In genomic region chr19:33767898-33768413, GRCh38 we compare ENCODE assay signal across 11 cellular contexts. TPM values are rescaled to one million over a fixed set of nuclear protein-coding genes. Genes with fewer than 3 reads are reported as not detected.
A peak's percentile ranks its signal among the peaks of the same experiment; 100 is the strongest.
DNase-seq lines count a peak whose midpoint lies in the region; ATAC-seq, FAIRE-seq and TF ChIP-seq lines count a peak whose summit lies in the region.
"Had no signal": no experiment of that assay in that cellular context is flagged by ENCODE, and none has a peak within 500 bp of the region (broad histone marks: within the 10 kb centered on the region; RNA-seq: fewer than 3 reads in every experiment).

No MANE protein-coding gene starts in this region.

- no peak overlapping the region for H3K27ac Mint-ChIP-seq in WTC11

- POLR2A ChIA-PET in WTC11 (lab: Charles Lee), result interaction anchor here (1.0 kb wide), 1 partner anchor 246 kb away, joined by 3 read pairs; no protein-coding TSS in a partner anchor

- H3K4me3 ChIP-seq in keratinocyte (ENCODE audit: control insufficient read depth in 2 of 3, extremely low read depth in 1 of 3, insufficient read depth in 2 of 3, low read depth in 1 of 3, low read length in 3 of 3), result no peak overlapping the region
- H3K4me3 ChIP-seq: body of pancreas, SJSA1 had no signal

- peaks cover 11% of the 10 kb centered on the region for H3K4me1 Mint-ChIP-seq in WTC11

- H3K27me3 ChIP-seq in keratinocyte (ENCODE audit: control insufficient read depth, extremely low read depth, insufficient read depth, low read length), result no peaks in the 10 kb centered on the region
- H3K27me3 ChIP-seq: body of pancreas had no signal

- CTCF ChIA-PET in WTC11 (lab: Charles Lee), result interaction anchor here (0.6 to 5.5 kb wide), 35 partner anchors 10 to 545 kb away, joined by 3 to 70 read pairs (median 5); partner anchors contain the start of genes CEBPG, PEPD and SLC7A10

- H3K4me1 ChIP-seq in keratinocyte (ENCODE audit: control insufficient read depth, extremely low read depth, insufficient read depth, low read length), result no peaks in the 10 kb centered on the region
- H3K4me1 ChIP-seq: body of pancreas, SJSA1 had no signal

- TF ChIP-seq CTCF in WTC11 (IDR thresholded peaks at IDR 0.05) (no peak), keratinocyte (optimal IDR thresholded peaks at IDR 0.05 in 1 of 3, IDR thresholded peaks at IDR 0.05 in 1 of 3, conservative IDR thresholded peaks at IDR 0.05 in 1 of 3; ENCODE audit: extremely low read depth in 1 of 3, insufficient read depth in 2 of 3, low read length in 3 of 3) (peak in 2 of 3 experiments; percentile 24 to 43)

- H3K9ac ChIP-seq in keratinocyte (ENCODE audit: control insufficient read depth, extremely low read depth, insufficient read depth, low read length), result no peak overlapping the region

- ATAC-seq in WTC11 (peak; percentile 78), GM18502 (IDR thresholded peaks at IDR 0.05; ENCODE audit: poor library complexity, unreplicated experiment) (no peak), HG03175 (IDR thresholded peaks at IDR 0.05; ENCODE audit: unreplicated experiment) (no peak)
- ATAC-seq: body of pancreas had no signal

- H3K4me2 ChIP-seq in keratinocyte (ENCODE audit: control insufficient read depth, extremely low read depth, insufficient read depth, low read depth, low read length), result no peak overlapping the region

- no peak for FAIRE-seq in keratinocyte (lab: Jason Lieb, UNC)
- FAIRE-seq: kidney had no signal

- no peaks in the 10 kb centered on the region for H3K36me3 Mint-ChIP-seq in WTC11

- peak; percentile 5 for DNase-seq in DMS114 treated with DMSO at 0.1 percent for 48 hours (lab: John Stamatoyannopoulos, UW; ENCODE audit: unreplicated experiment)
- DNase-seq in HK-2 (ENCODE audit: unreplicated experiment), result peak; percentile 40
- peak; percentile 91 for DNase-seq in WTC11 (ENCODE audit: low spot score)
- no peak for DNase-seq in keratinocyte (ENCODE audit: low read depth, low spot score)
- no peak for DNase-seq in cerebellar nuclear complex (lab: John Stamatoyannopoulos, UW)
- no peak for DNase-seq in NCI-H2107 (lab: John Stamatoyannopoulos, UW)
- DNase-seq: kidney had no signal

- no peak overlapping the region for H2AFZ ChIP-seq in keratinocyte (ENCODE audit: control insufficient read depth, low read length)

- no peaks in the 10 kb centered on the region for H3K9me1 ChIP-seq in keratinocyte (ENCODE audit: control insufficient read depth, extremely low read depth, insufficient read depth, low read length)

- no peak overlapping the region for H3K4me3 Mint-ChIP-seq in WTC11

- no peaks in the 10 kb centered on the region for H3K9me3 Mint-ChIP-seq in WTC11

- H4K20me1 ChIP-seq in keratinocyte (ENCODE audit: control insufficient read depth, extremely low read depth, insufficient read depth, low read length), result no peaks in the 10 kb centered on the region

- no peaks in the 10 kb centered on the region for H3K9me3 ChIP-seq in keratinocyte (ENCODE audit: control insufficient read depth, low read depth, low read length)
- H3K9me3 ChIP-seq: body of pancreas, SJSA1 had no signal

- no peaks in the 10 kb centered on the region for H3K79me2 ChIP-seq in keratinocyte (ENCODE audit: control insufficient read depth, insufficient read depth, low read length)

- no peak overlapping the region for H3K27ac ChIP-seq in keratinocyte (ENCODE audit: control insufficient read depth, insufficient read depth, low read length)
- H3K27ac ChIP-seq: body of pancreas, SJSA1 had no signal

- H3K27me3 Mint-ChIP-seq in WTC11 (ENCODE audit: low read depth), result no peaks in the 10 kb centered on the region; the same call in 1 of the 2 replicates

- no peaks in the 10 kb centered on the region for H3K36me3 ChIP-seq in keratinocyte (ENCODE audit: control insufficient read depth in 2 of 2, extremely low read depth in 1 of 2, insufficient read depth in 2 of 2, low read length in 2 of 2)
- H3K36me3 ChIP-seq: SJSA1 had no signal

- dilution Hi-C loops in keratinocyte (cut with MboI; ENCODE audit: extremely low pct_ligation_motif_present, low sequenced_read_pairs), result no loop called here

TF ChIP-seq in WTC11, 78 proteins besides CTCF, POLR2A, EP300 and RAD21 (continues in another document):
- TF ChIP-seq, protein P1, sequence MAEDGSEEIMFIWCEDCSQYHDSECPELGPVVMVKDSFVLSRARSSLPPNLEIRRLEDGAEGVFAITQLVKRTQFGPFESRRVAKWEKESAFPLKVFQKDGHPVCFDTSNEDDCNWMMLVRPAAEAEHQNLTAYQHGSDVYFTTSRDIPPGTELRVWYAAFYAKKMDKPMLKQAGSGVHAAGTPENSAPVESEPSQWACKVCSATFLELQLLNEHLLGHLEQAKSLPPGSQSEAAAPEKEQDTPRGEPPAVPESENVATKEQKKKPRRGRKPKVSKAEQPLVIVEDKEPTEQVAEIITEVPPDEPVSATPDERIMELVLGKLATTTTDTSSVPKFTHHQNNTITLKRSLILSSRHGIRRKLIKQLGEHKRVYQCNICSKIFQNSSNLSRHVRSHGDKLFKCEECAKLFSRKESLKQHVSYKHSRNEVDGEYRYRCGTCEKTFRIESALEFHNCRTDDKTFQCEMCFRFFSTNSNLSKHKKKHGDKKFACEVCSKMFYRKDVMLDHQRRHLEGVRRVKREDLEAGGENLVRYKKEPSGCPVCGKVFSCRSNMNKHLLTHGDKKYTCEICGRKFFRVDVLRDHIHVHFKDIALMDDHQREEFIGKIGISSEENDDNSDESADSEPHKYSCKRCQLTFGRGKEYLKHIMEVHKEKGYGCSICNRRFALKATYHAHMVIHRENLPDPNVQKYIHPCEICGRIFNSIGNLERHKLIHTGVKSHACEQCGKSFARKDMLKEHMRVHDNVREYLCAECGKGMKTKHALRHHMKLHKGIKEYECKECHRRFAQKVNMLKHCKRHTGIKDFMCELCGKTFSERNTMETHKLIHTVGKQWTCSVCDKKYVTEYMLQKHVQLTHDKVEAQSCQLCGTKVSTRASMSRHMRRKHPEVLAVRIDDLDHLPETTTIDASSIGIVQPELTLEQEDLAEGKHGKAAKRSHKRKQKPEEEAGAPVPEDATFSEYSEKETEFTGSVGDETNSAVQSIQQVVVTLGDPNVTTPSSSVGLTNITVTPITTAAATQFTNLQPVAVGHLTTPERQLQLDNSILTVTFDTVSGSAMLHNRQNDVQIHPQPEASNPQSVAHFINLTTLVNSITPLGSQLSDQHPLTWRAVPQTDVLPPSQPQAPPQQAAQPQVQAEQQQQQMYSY (CRISPR knock-in tag; IDR thresholded peaks at IDR 0.05), result 0 out of 2 replicates have a peak, but pooled peaks have one; percentile 19
- TF ChIP-seq, protein P2, sequence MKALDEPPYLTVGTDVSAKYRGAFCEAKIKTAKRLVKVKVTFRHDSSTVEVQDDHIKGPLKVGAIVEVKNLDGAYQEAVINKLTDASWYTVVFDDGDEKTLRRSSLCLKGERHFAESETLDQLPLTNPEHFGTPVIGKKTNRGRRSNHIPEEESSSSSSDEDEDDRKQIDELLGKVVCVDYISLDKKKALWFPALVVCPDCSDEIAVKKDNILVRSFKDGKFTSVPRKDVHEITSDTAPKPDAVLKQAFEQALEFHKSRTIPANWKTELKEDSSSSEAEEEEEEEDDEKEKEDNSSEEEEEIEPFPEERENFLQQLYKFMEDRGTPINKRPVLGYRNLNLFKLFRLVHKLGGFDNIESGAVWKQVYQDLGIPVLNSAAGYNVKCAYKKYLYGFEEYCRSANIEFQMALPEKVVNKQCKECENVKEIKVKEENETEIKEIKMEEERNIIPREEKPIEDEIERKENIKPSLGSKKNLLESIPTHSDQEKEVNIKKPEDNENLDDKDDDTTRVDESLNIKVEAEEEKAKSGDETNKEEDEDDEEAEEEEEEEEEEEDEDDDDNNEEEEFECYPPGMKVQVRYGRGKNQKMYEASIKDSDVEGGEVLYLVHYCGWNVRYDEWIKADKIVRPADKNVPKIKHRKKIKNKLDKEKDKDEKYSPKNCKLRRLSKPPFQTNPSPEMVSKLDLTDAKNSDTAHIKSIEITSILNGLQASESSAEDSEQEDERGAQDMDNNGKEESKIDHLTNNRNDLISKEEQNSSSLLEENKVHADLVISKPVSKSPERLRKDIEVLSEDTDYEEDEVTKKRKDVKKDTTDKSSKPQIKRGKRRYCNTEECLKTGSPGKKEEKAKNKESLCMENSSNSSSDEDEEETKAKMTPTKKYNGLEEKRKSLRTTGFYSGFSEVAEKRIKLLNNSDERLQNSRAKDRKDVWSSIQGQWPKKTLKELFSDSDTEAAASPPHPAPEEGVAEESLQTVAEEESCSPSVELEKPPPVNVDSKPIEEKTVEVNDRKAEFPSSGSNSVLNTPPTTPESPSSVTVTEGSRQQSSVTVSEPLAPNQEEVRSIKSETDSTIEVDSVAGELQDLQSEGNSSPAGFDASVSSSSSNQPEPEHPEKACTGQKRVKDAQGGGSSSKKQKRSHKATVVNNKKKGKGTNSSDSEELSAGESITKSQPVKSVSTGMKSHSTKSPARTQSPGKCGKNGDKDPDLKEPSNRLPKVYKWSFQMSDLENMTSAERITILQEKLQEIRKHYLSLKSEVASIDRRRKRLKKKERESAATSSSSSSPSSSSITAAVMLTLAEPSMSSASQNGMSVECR (CRISPR knock-in tag; IDR thresholded peaks at IDR 0.05; ENCODE audit: borderline replicate concordance), result peak; percentile 96
- TF ChIP-seq, protein P3, sequence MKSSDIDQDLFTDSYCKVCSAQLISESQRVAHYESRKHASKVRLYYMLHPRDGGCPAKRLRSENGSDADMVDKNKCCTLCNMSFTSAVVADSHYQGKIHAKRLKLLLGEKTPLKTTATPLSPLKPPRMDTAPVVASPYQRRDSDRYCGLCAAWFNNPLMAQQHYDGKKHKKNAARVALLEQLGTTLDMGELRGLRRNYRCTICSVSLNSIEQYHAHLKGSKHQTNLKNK (CRISPR knock-in tag; IDR thresholded peaks at IDR 0.05), result no peak
- TF ChIP-seq, protein P4, sequence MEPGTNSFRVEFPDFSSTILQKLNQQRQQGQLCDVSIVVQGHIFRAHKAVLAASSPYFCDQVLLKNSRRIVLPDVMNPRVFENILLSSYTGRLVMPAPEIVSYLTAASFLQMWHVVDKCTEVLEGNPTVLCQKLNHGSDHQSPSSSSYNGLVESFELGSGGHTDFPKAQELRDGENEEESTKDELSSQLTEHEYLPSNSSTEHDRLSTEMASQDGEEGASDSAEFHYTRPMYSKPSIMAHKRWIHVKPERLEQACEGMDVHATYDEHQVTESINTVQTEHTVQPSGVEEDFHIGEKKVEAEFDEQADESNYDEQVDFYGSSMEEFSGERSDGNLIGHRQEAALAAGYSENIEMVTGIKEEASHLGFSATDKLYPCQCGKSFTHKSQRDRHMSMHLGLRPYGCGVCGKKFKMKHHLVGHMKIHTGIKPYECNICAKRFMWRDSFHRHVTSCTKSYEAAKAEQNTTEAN (CRISPR knock-in tag; IDR thresholded peaks at IDR 0.05), result peak; percentile 84; the same call in 1 of the 2 replicates
- peak; percentile 94 for TF ChIP-seq TEAD1 (CRISPR knock-in tag; IDR thresholded peaks at IDR 0.05)

RNA-seq across cellular contexts. Expression of gene KCTD15, which starts 28.7 kb away (rescaled TPM):
- 32.7 to 41.5 TPM (median 35.5 TPM) in 3 replicates for total RNA-seq in WTC11 (2021)
- polyA plus RNA-seq in keratinocyte, result 16.2 to 27.1 TPM (median 18.6 TPM) in 3 replicates
- polyA plus RNA-seq in keratinocyte (2011; ENCODE audit: low read depth), result 7.2 TPM
- 11.9 and 22.2 TPM in 2 replicates for polyA plus RNA-seq in keratinocyte (2011; cell fraction: cytosol; rRNA removed)
- 30.2 and 37.8 TPM in 2 replicates for polyA plus RNA-seq in keratinocyte (2011; cell fraction: nucleus; rRNA removed)
- 13.3 and 22.3 TPM in 2 replicates for polyA plus RNA-seq in keratinocyte (2012; ENCODE audit: low replicate concordance)
- 12.6 to 18.9 TPM (median 14.5 TPM) in 3 replicates for polyA minus RNA-seq in keratinocyte
- polyA minus RNA-seq in keratinocyte (2011; cell fraction: cytosol; rRNA and poly(A)+ RNA removed), result 25.1 TPM
- 10.9 and 12.5 TPM in 2 replicates for polyA minus RNA-seq in keratinocyte (2011; cell fraction: nucleus; rRNA and poly(A)+ RNA removed)

Comparison
In these comparisons a context has a peak if more than half of its experiments do, and no peak if none do; other contexts are left out.
1. DNase-seq: peak in DMS114 treated with DMSO at 0.1 percent for 48 hours (single experiment), HK-2 (single experiment) and WTC11 (single experiment); none in keratinocyte (single experiment), cerebellar nuclear complex (0 of 2) and NCI-H2107 (single experiment).